In genomic region chr3:130607553-130608154, GRCh38 we compare ENCODE assay signal across 34 cellular contexts.
"Had no signal": no experiment of that assay in that cellular context is flagged by ENCODE, and none has a peak within 500 bp of the region (broad histone marks: within the 10 kb centered on the region; RNA-seq: fewer than 3 reads in every experiment).

No MANE protein-coding gene starts in this region.

- H3K9me3 ChIP-seq: adrenal gland, body of pancreas had no signal

- H3K27me3 ChIP-seq: adrenal gland, body of pancreas, brain microvascular endothelial cell, breast epithelium had no signal

- H3K36me3 ChIP-seq: adrenal gland, brain microvascular endothelial cell, breast epithelium had no signal

- H3K4me1 ChIP-seq: adrenal gland, body of pancreas, breast epithelium had no signal

- H3K27ac ChIP-seq: adrenal gland, body of pancreas, brain microvascular endothelial cell, breast epithelium, VCaP had no signal

- DNase-seq: activated B cell treated with CpG ODN at 0.5 μM for 24 hours; activated CD4-positive, alpha-beta memory T cell treated with anti-CD3 and anti-CD28 coated beads for 36 hours; activated CD4-positive, alpha-beta T cell treated with anti-CD3 and anti-CD28 coated beads for 4 hours; activated CD4-positive, alpha-beta T cell treated with anti-CD3 and anti-CD28 coated beads, Interleukin-2, amount 10 ng/mL, durations not matched to agents 24 days and 14 days; activated CD4-positive, alpha-beta T cell treated with anti-CD3 and anti-CD28 coated beads, Interleukin-2, amount 50 U/mL, for 1 hour; activated CD4-positive, alpha-beta T cell treated with anti-CD3 and anti-CD28 coated beads, Interleukin-2, amount 50 U/mL, for 4 hours; activated CD4-positive, CD25-positive, alpha-beta regulatory T cell treated with anti-CD3 and anti-CD28 coated beads, Interleukin-2, amount 50 U/mL, for 72 hours; activated CD8-positive, alpha-beta memory T cell treated with anti-CD3 and anti-CD28 coated beads, Interleukin-2, amount 50 U/mL, for 4 hours; activated CD8-positive, alpha-beta T cell treated with anti-CD3 and anti-CD28 coated beads for 36 hours; activated effector memory CD4-positive, alpha-beta T cell treated with anti-CD3 and anti-CD28 coated beads, Interleukin-2, amount 50 U/mL, for 16 hours; activated gamma-delta T cell treated with Interleukin-2 at 50 U/mL for 16 hours; activated naive CD4-positive, alpha-beta T cell; activated naive CD4-positive, alpha-beta T cell treated with anti-CD3 and anti-CD28 coated beads for 36 hours; activated naive CD4-positive, alpha-beta T cell treated with anti-CD3 and anti-CD28 coated beads, Interleukin-2, amount 50 U/mL, for 16 hours; activated naive CD8-positive, alpha-beta T cell treated with anti-CD3 and anti-CD28 coated beads for 36 hours; activated T-cell treated with anti-CD3 and anti-CD28 coated beads for 4 hours; activated T-cell treated with anti-CD3 and anti-CD28 coated beads, Interleukin-2, amount 50 U/mL, for 1 hour; activated T-cell treated with anti-CD3 and anti-CD28 coated beads, Interleukin-2, amount 50 U/mL, for 4 hours; activated T-cell treated with anti-CD3 and anti-CD28 coated beads, Interleukin-2, amount 50 U/mL, for 72 hours; adrenal gland; amniotic stem cell; aorta; body of pancreas; brain microvascular endothelial cell; central memory CD4-positive, alpha-beta T cell; T-helper 1 cell; T-helper 2 cell; T-helper 9 cell had no signal

- H3K4me3 ChIP-seq: adrenal gland, body of pancreas, breast epithelium had no signal

- FAIRE-seq: astrocyte, TTC549 had no signal

- ATAC-seq: activated CD8-positive, alpha-beta T cell treated with anti-CD3 and anti-CD28 coated beads for 36 hours; activated naive CD4-positive, alpha-beta T cell treated with anti-CD3 and anti-CD28 coated beads, Interleukin-2, amount 50 U/mL, for 72 hours; activated T-cell treated with anti-CD3 and anti-CD28 coated beads, Interleukin-2, amount 50 U/mL, for 4 hours; activated T-cell treated with anti-CD3 and anti-CD28 coated beads, Interleukin-2, amount 50 U/mL, for 72 hours; activated T-helper 17 cell treated with anti-CD3 and anti-CD28 coated beads, Interleukin-2, amount 50 U/mL, for 72 hours; body of pancreas had no signal
